ENCODE assay signal across 8 cellular contexts in genomic region chr11:130070829-130071205, GRCh38. TPM values are rescaled to one million over a fixed set of nuclear protein-coding genes. Genes with fewer than 3 reads are reported as not detected.
DNase-seq lines count a peak whose midpoint lies in the region; ATAC-seq and TF ChIP-seq lines count a peak whose summit lies in the region.

No MANE protein-coding gene starts in this region.

- TF ChIP-seq POLR2A in esophagus squamous epithelium (IDR thresholded peaks at IDR 0.05), result no peak

- ATAC-seq in SK-N-SH treated with all-trans-retinoic acid at 6 μM for 48 hours (peak; percentile 26), foreskin keratinocyte (no peak), HG02884 (IDR thresholded peaks at IDR 0.05; ENCODE audit: unreplicated experiment) (no peak)

- peaks cover 16% of the 10 kb centered on the region for H3K4me1 Mint-ChIP-seq in T-helper 1 cell treated with Interleukin-12 subunit alpha and Interleukin-12 subunit beta and Interleukin-4 antibody, amounts not matched to agents 30 μg/mL and 1 μg/mL, for 36 hours (ENCODE audit: low read depth)
- peaks cover 44% of the 10 kb centered on the region for H3K4me1 Mint-ChIP-seq in nephron progenitor cell

- DNase-seq in T-helper 1 cell (no peak), esophagus squamous epithelium (lab: John Stamatoyannopoulos, UW) (no peak), nephron progenitor cell (peak; percentile 51), foreskin keratinocyte (no peak), KG1 (lab: John Stamatoyannopoulos, UW) (no peak)

- H3K9me3 ChIP-seq in esophagus squamous epithelium, result no peaks in the 10 kb centered on the region

- intact Hi-C loops in esophagus squamous epithelium (cut with DNase I), result no loop called here

- TF ChIP-seq CTCF in esophagus squamous epithelium (IDR thresholded peaks at IDR 0.05), result no peak
- no peak for TF ChIP-seq CTCF in nephron progenitor cell (IDR thresholded peaks at IDR 0.05)
- no peak for TF ChIP-seq CTCF in foreskin keratinocyte (conservative IDR thresholded peaks at IDR 0.05)

- H3K27ac ChIP-seq in esophagus squamous epithelium, result peak overlapping the region; percentile 95 to 98 (median 97)
- H3K27ac ChIP-seq in foreskin keratinocyte, result no peak overlapping the region

- H3K4me3 Mint-ChIP-seq in T-helper 1 cell treated with Interleukin-12 subunit alpha and Interleukin-12 subunit beta and Interleukin-4 antibody, amounts not matched to agents 30 μg/mL and 1 μg/mL, for 36 hours, result peak overlapping the region; percentile 81
- H3K4me3 Mint-ChIP-seq in nephron progenitor cell, result peak overlapping the region; percentile 94

- H3K36me3 ChIP-seq in esophagus squamous epithelium, result no peaks in the 10 kb centered on the region

- H3K9me3 Mint-ChIP-seq in T-helper 1 cell treated with Interleukin-12 subunit alpha and Interleukin-12 subunit beta and Interleukin-4 antibody, amounts not matched to agents 30 μg/mL and 1 μg/mL, for 36 hours, result no peaks in the 10 kb centered on the region
- peaks cover 3% of the 10 kb centered on the region for H3K9me3 Mint-ChIP-seq in nephron progenitor cell

- H3K27me3 ChIP-seq in esophagus squamous epithelium (no peaks in the 10 kb centered on the region), foreskin keratinocyte (no peaks in the 10 kb centered on the region)

- H3K27me3 Mint-ChIP-seq in T-helper 1 cell treated with Interleukin-12 subunit alpha and Interleukin-12 subunit beta and Interleukin-4 antibody, amounts not matched to agents 30 μg/mL and 1 μg/mL, for 36 hours (ENCODE audit: low read depth), result peaks cover 32% of the 10 kb centered on the region
- peaks cover 3% of the 10 kb centered on the region for H3K27me3 Mint-ChIP-seq in nephron progenitor cell (ENCODE audit: low read depth, poor library complexity)

- H3K4me1 ChIP-seq in esophagus squamous epithelium (peaks cover 8 to 48% (median 17%) of the 10 kb centered on the region in 3 donors), foreskin keratinocyte (peaks cover 9% of the 10 kb centered on the region)

- peak overlapping the region; percentile 77 to 93 (median 88) for H3K4me3 ChIP-seq in esophagus squamous epithelium

- 1 to 3% methylated on average over 6 to 10 of the region's 24 CpGs for WGBS in esophagus squamous epithelium, 2 donors

- peaks cover 4% of the 10 kb centered on the region for H3K36me3 Mint-ChIP-seq in T-helper 1 cell treated with Interleukin-12 subunit alpha and Interleukin-12 subunit beta and Interleukin-4 antibody, amounts not matched to agents 30 μg/mL and 1 μg/mL, for 36 hours (ENCODE audit: low read depth)
- H3K36me3 Mint-ChIP-seq in nephron progenitor cell (ENCODE audit: low read depth), result peaks cover 23% of the 10 kb centered on the region

- peak overlapping the region; percentile 32 for H3K27ac Mint-ChIP-seq in T-helper 1 cell treated with Interleukin-12 subunit alpha and Interleukin-12 subunit beta and Interleukin-4 antibody, amounts not matched to agents 30 μg/mL and 1 μg/mL, for 36 hours
- peak overlapping the region; percentile 98 for H3K27ac Mint-ChIP-seq in nephron progenitor cell

TF ChIP-seq in SK-N-SH treated with all-trans-retinoic acid at 6 μM for 48 hours, 23 proteins besides CTCF, POLR2A, EP300 and RAD21 (continues in another document):
- TF ChIP-seq SNAI2 (CRISPR knock-in tag; IDR thresholded peaks at IDR 0.05), result no peak
- no peak for TF ChIP-seq ZNF565 (CRISPR knock-in tag; conservative IDR thresholded peaks at IDR 0.05; ENCODE audit: low read depth)
- TF ChIP-seq CREB5 (CRISPR knock-in tag; IDR thresholded peaks at IDR 0.05; ENCODE audit: low read depth), result no peak
- TF ChIP-seq RARB (CRISPR knock-in tag; IDR thresholded peaks at IDR 0.05), result no peak
- TF ChIP-seq GLIS3 (CRISPR knock-in tag; IDR thresholded peaks at IDR 0.05), result no peak
- no peak for TF ChIP-seq PATZ1 (CRISPR knock-in tag; IDR thresholded peaks at IDR 0.05; ENCODE audit: borderline replicate concordance)
- no peak for TF ChIP-seq TCF4 (CRISPR knock-in tag; IDR thresholded peaks at IDR 0.05; ENCODE audit: borderline replicate concordance)
- no peak for TF ChIP-seq ZNF8 (CRISPR knock-in tag; IDR thresholded peaks at IDR 0.05)
- TF ChIP-seq ZFP3 (CRISPR knock-in tag; IDR thresholded peaks at IDR 0.05), result no peak
- TF ChIP-seq ISL1 (CRISPR knock-in tag; IDR thresholded peaks at IDR 0.05), result no peak
- TF ChIP-seq BACH2 (CRISPR knock-in tag; IDR thresholded peaks at IDR 0.05; ENCODE audit: borderline replicate concordance), result no peak
- no peak for TF ChIP-seq POU6F1 (CRISPR knock-in tag; IDR thresholded peaks at IDR 0.05; ENCODE audit: borderline replicate concordance, low read depth)
- no peak for TF ChIP-seq TSHZ2 (CRISPR knock-in tag; IDR thresholded peaks at IDR 0.05)
- no peak for TF ChIP-seq CSRNP3 (CRISPR knock-in tag; IDR thresholded peaks at IDR 0.05)
- no peak for TF ChIP-seq ZFP30 (CRISPR knock-in tag; IDR thresholded peaks at IDR 0.05)

RNA-seq across cellular contexts. Expression of gene APLP2, which starts 1.1 kb away (rescaled TPM):
- total RNA-seq in esophagus squamous epithelium (100 to 1,000 TPM; 134 to 221 (median 177) TPM), foreskin keratinocyte (286 and 312 TPM in 2 replicates)
- polyA plus RNA-seq in foreskin keratinocyte, result 173 and 203 TPM in 2 replicates
